Comparison of ENCODE assay signal across 24 cellular contexts in genomic region chr10:43692051-43692825, GRCh38. TPM values are rescaled to one million over a fixed set of nuclear protein-coding genes. Genes with fewer than 3 reads are reported as not detected.
DNase-seq lines count a peak whose midpoint lies in the region; ATAC-seq and TF ChIP-seq lines count a peak whose summit lies in the region.
"Had no signal": no experiment of that assay in that cellular context is flagged by ENCODE, and none has a peak within 500 bp of the region (broad histone marks: within the 10 kb centered on the region; RNA-seq: fewer than 3 reads in every experiment).

No MANE protein-coding gene starts in this region.

- no peak overlapping the region for H3K4me3 ChIP-seq in AG10803 (ENCODE audit: low read length)
- H3K4me3 ChIP-seq in effector memory CD4-positive, alpha-beta T cell (ENCODE audit: insufficient read depth, low read depth, low read length, poor library complexity, severe bottlenecking) = no peak overlapping the region

- no peak overlapping the region for H3K14ac ChIP-seq in H9 (ENCODE audit: insufficient read depth, low read length)

- intact Hi-C loops in natural killer cell (cut with micrococcal nuclease) = loop anchor here (5.0 kb wide), 2 partner anchors 350 to 620 kb away; no protein-coding TSS in a partner anchor

- peaks cover 10 to 22% of the 10 kb centered on the region in 2 donors for H3K4me1 Mint-ChIP-seq in natural killer cell
- peaks cover 3 to 5% of the 10 kb centered on the region in 2 experiments; a peak in 2 of 4 replicates for H3K4me1 Mint-ChIP-seq in H9

- H3K36me3 ChIP-seq in effector memory CD4-positive, alpha-beta T cell (ENCODE audit: control insufficient read depth, insufficient read depth, low read length) = no peaks in the 10 kb centered on the region

- H2BK12ac ChIP-seq in H9 (ENCODE audit: insufficient read length, low read depth, low read length) = no peak overlapping the region

- H3K27me3 Mint-ChIP-seq in natural killer cell (ENCODE audit: low read depth in 2 of 2) (peaks cover 7 to 27% of the 10 kb centered on the region in 2 donors), H9 (ENCODE audit: low read depth) (peaks cover 68% of the 10 kb centered on the region)

- no peaks in the 10 kb centered on the region for H3K4me1 ChIP-seq in H9 (ENCODE audit: insufficient read depth, low read length)
- H3K4me1 ChIP-seq in effector memory CD4-positive, alpha-beta T cell (ENCODE audit: control insufficient read depth, insufficient read depth, low read length, poor library complexity, severe bottlenecking) = peaks cover 8% of the 10 kb centered on the region
- H3K4me1 ChIP-seq: Caco-2 had no signal

- no peak overlapping the region for H2BK120ac ChIP-seq in H9 (ENCODE audit: low read depth, low read length, poor library complexity, severe bottlenecking)

- H3K9me3 Mint-ChIP-seq in natural killer cell = no peaks in the 10 kb centered on the region
- no peaks in the 10 kb centered on the region for H3K9me3 Mint-ChIP-seq in H9
- H3K9me3 Mint-ChIP-seq: activated CD8-positive, alpha-beta T cell treated with anti-CD3 and anti-CD28 coated beads for 36 hours; activated naive CD4-positive, alpha-beta T cell treated with anti-CD3 and anti-CD28 coated beads, Interleukin-2, amount 50 U/mL, for 24 hours; activated T-cell treated with anti-CD3 and anti-CD28 coated beads, Interleukin-2, amount 50 U/mL, for 24 hours; nephron progenitor cell; stimulated activated naive CD8-positive, alpha-beta T cell treated with anti-CD3 and anti-CD28 coated beads, Interleukin-15, Interleukin-2, amounts not matched to agents 100 ng/mL and 50 ng/mL, for 24 hours had no signal

- H3K9me3 ChIP-seq in H9 (ENCODE audit: control insufficient read depth, low read depth, low read length) = no peaks in the 10 kb centered on the region
- no peaks in the 10 kb centered on the region for H3K9me3 ChIP-seq in effector memory CD4-positive, alpha-beta T cell (ENCODE audit: control insufficient read depth, low read length)
- H3K9me3 ChIP-seq: Caco-2 had no signal

- no peak overlapping the region for H3K56ac ChIP-seq in H9 (ENCODE audit: insufficient read length, low read depth, low read length)

- no peak overlapping the region for H3K4me2 ChIP-seq in H9 (ENCODE audit: insufficient read depth, insufficient read length, low read length)
- H3K4me2 ChIP-seq: KMS-11 had no signal

- peaks cover 7% of the 10 kb centered on the region; the same call in 1 of the 2 replicates for H3K27me3 ChIP-seq in H9 (ENCODE audit: insufficient read depth, low read length)
- H3K27me3 ChIP-seq in effector memory CD4-positive, alpha-beta T cell (replicated peaks; ENCODE audit: control insufficient read depth, insufficient read depth, low read length, poor library complexity, severe bottlenecking) = no peaks in the 10 kb centered on the region

- no peak overlapping the region for H3K27ac ChIP-seq in H9 (ENCODE audit: insufficient read length, low read depth, low read length)
- no peak overlapping the region for H3K27ac ChIP-seq in effector memory CD4-positive, alpha-beta T cell (ENCODE audit: insufficient read depth, low read length, poor library complexity, severe bottlenecking)
- H3K27ac ChIP-seq: KMS-11 had no signal

- H3K79me2 ChIP-seq in H9 (ENCODE audit: insufficient read depth, low read length) = no peaks in the 10 kb centered on the region

- no peak overlapping the region for H2AFZ ChIP-seq in H9 (ENCODE audit: low read length)

- H3K23ac ChIP-seq in H9 (ENCODE audit: insufficient read length, low read depth, low read length) = no peak overlapping the region

- H3K4me3 Mint-ChIP-seq in natural killer cell (peak overlapping the region; percentile 0), H9 (no peak overlapping the region)
- H3K4me3 Mint-ChIP-seq: activated CD8-positive, alpha-beta T cell treated with anti-CD3 and anti-CD28 coated beads for 36 hours; activated naive CD4-positive, alpha-beta T cell treated with anti-CD3 and anti-CD28 coated beads, Interleukin-2, amount 50 U/mL, for 24 hours; activated T-cell treated with anti-CD3 and anti-CD28 coated beads, Interleukin-2, amount 50 U/mL, for 24 hours; B cell; nephron progenitor cell; stimulated activated naive CD8-positive, alpha-beta T cell treated with anti-CD3 and anti-CD28 coated beads, Interleukin-15, Interleukin-2, amounts not matched to agents 100 ng/mL and 50 ng/mL, for 24 hours had no signal

- TF ChIP-seq CTCF in AG10803 (conservative IDR thresholded peaks at IDR 0.05; ENCODE audit: low read length) (no peak), natural killer cell (IDR thresholded peaks at IDR 0.05) (no peak), H9 (conservative IDR thresholded peaks at IDR 0.05) (no peak)

- no peak for ATAC-seq in natural killer cell
- no peak for ATAC-seq in GM19023 (IDR thresholded peaks at IDR 0.05; ENCODE audit: unreplicated experiment)
- ATAC-seq: activated CD8-positive, alpha-beta T cell treated with anti-CD3 and anti-CD28 coated beads for 36 hours; esophagus mucosa had no signal

- H3K18ac ChIP-seq in H9 (ENCODE audit: insufficient read length, low read depth, low read length) = no peak overlapping the region

- H2BK5ac ChIP-seq in H9 (ENCODE audit: insufficient read length, low read length) = no peak overlapping the region

- H3K4ac ChIP-seq in H9 (ENCODE audit: low read depth, low read length) = no peak overlapping the region

- H3K36me3 Mint-ChIP-seq in natural killer cell (no peaks in the 10 kb centered on the region), H9 (ENCODE audit: insufficient read depth in 1 of 3, low read depth in 3 of 3) (no peaks in the 10 kb centered on the region)
- H3K36me3 Mint-ChIP-seq: activated naive CD4-positive, alpha-beta T cell treated with anti-CD3 and anti-CD28 coated beads, Interleukin-2, amount 50 U/mL, for 24 hours; brain had no signal

- peaks cover 5% of the 10 kb centered on the region for H3K23me2 ChIP-seq in H9 (ENCODE audit: insufficient read length, low read depth, low read length, poor library complexity, severe bottlenecking)

- H4K5ac ChIP-seq in H9 (ENCODE audit: insufficient read length, low read depth, low read length) = no peak overlapping the region

- H3K79me1 ChIP-seq in H9 (ENCODE audit: insufficient read depth, low read depth, low read length, poor library complexity, severe bottlenecking) = no peaks in the 10 kb centered on the region

- H2BK15ac ChIP-seq in H9 (ENCODE audit: low read depth, low read length) = no peak overlapping the region

- no CpG with 5 or more reads among the region's 10 CpGs for WGBS in H9 (ENCODE audit: extremely low coverage, insufficient read length, low lambda C conversion rate)

- no peak overlapping the region for H3K9ac ChIP-seq in H9 (ENCODE audit: extremely low read depth, insufficient read length, low read length)
- H3K9ac ChIP-seq: KMS-11 had no signal

- H2BK20ac ChIP-seq in H9 (ENCODE audit: low read depth, low read length, poor library complexity, severe bottlenecking) = no peak overlapping the region

- H4K91ac ChIP-seq in H9 (ENCODE audit: insufficient read length, low read depth, low read length) = no peak overlapping the region

- H4K20me1 ChIP-seq in H9 (ENCODE audit: control insufficient read depth, insufficient read depth, insufficient read length) = no peaks in the 10 kb centered on the region

- H3T11ph ChIP-seq in H9 (ENCODE audit: low read length) = no peak overlapping the region

- no peak overlapping the region for H2AK5ac ChIP-seq in H9 (ENCODE audit: insufficient read length, low read length)

- H3K27ac Mint-ChIP-seq in natural killer cell (no peak overlapping the region), H9 (no peak overlapping the region)
- H3K27ac Mint-ChIP-seq: activated CD8-positive, alpha-beta T cell treated with anti-CD3 and anti-CD28 coated beads for 36 hours; activated naive CD4-positive, alpha-beta T cell treated with anti-CD3 and anti-CD28 coated beads, Interleukin-2, amount 50 U/mL, for 24 hours; activated T-cell treated with anti-CD3 and anti-CD28 coated beads, Interleukin-2, amount 50 U/mL, for 24 hours; B cell; brain; nephron progenitor cell; stimulated activated naive CD8-positive, alpha-beta T cell treated with anti-CD3 and anti-CD28 coated beads, Interleukin-15, Interleukin-2, amounts not matched to agents 100 ng/mL and 50 ng/mL, for 24 hours had no signal

- DNase-seq in AG10803 (ENCODE audit: low read depth) (peak; percentile 94), HCEC 1CT (peak; percentile 3), cerebellum (ENCODE audit: low spot score) (peak; percentile 63), natural killer cell (no peak), H9 (no peak), SW 1271 (lab: John Stamatoyannopoulos, UW) (no peak)
- no peak for DNase-seq in effector memory CD4-positive, alpha-beta T cell
- DNase-seq: activated CD4-positive, CD25-positive, alpha-beta regulatory T cell; activated CD8-positive, alpha-beta T cell treated with anti-CD3 and anti-CD28 coated beads for 36 hours; activated T-cell treated with anti-CD3 and anti-CD28 coated beads, Interleukin-2, amount 50 U/mL, for 24 hours; GDM1; hippocampal formation; NCI-H2171 treated with DMSO at 0.1 percent for 48 hours; NCI-H748 treated with DMSO at 0.1 percent for 48 hours; nephron progenitor cell had no signal

- H4K8ac ChIP-seq in H9 (replicated peaks; ENCODE audit: insufficient read length, low read depth, low read length) = no peak overlapping the region

RNA-seq across cellular contexts. Expression of gene ZNF32, which starts 43.6 kb away (rescaled TPM):
- total RNA-seq in cerebellum (28.5 TPM), natural killer cell (10 to 100 TPM; 19.1 to 28.9 (median 26.2) TPM), H9 (2021) (13.3 and 14.6 TPM in 2 replicates)
- total RNA-seq: OCI-LY7 had no signal

Comparison
In these comparisons a context has a peak if more than half of its experiments do, and no peak if none do; other contexts are left out.
1. DNase-seq: peak in AG10803 (single experiment), HCEC 1CT (single experiment) and cerebellum (single experiment); none in natural killer cell (single experiment), H9 (single experiment), SW 1271 (0 of 2) and effector memory CD4-positive, alpha-beta T cell (0 of 3).